In the genomic region with DNA sequence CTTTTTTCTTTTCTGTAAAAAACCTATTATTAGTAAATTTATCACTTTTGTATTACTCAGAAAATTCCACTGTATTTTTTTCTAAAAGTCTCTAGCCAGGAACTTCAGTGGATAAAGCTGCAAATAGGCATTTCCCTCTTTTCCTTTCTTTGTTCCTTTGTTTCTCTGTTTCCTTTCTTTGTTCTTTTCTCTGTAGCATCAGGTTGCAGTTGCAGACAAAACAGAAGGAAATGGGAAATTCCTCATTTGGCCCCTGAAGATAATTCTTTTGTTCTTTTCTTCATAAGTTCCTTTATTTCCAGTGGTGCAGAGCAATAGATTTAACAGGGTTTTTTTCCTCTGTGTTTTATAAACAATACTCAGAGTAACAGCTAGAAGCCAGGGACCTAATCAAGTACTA, we compare ENCODE assay signal across 17 cellular contexts.
DNase-seq lines count a peak whose midpoint lies in the region; ATAC-seq and TF ChIP-seq lines count a peak whose summit lies in the region.
"Had no signal": no experiment of that assay in that cellular context is flagged by ENCODE, and none has a peak within 500 bp of the region (broad histone marks: within the 10 kb centered on the region; RNA-seq: fewer than 3 reads in every experiment).

No MANE protein-coding gene starts in this region.

- H3K36me3 Mint-ChIP-seq in WTC11, result no peaks in the 10 kb centered on the region
- H3K36me3 Mint-ChIP-seq: CD8-positive, alpha-beta memory T cell; IgD-negative memory B cell had no signal

- TF ChIP-seq CTCF in WTC11 (IDR thresholded peaks at IDR 0.05) (no peak), GM13976 (IDR thresholded peaks at IDR 0.05; ENCODE audit: borderline replicate concordance, control extremely low read depth, extremely low read depth, insufficient read depth, missing control alignments) (no peak)

- H3K9me3 Mint-ChIP-seq in WTC11, result no peaks in the 10 kb centered on the region
- H3K9me3 Mint-ChIP-seq: CD8-positive, alpha-beta memory T cell; IgD-negative memory B cell had no signal

- H3K4me3 Mint-ChIP-seq in WTC11, result no peak overlapping the region
- H3K4me3 Mint-ChIP-seq: CD8-positive, alpha-beta memory T cell; IgD-negative memory B cell had no signal

- H3K9ac ChIP-seq in HUES48 (ENCODE audit: low read depth, low read length), result no peak overlapping the region
- H3K9ac ChIP-seq: BLaER1 had no signal

- no peaks in the 10 kb centered on the region for H3K9me3 ChIP-seq in HUES48 (ENCODE audit: control insufficient read depth, insufficient read depth, low read length)
- H3K9me3 ChIP-seq: A549, BLaER1, Caco-2, HAP-1 had no signal

- peaks cover 16% of the 10 kb centered on the region for H3K4me1 Mint-ChIP-seq in WTC11
- H3K4me1 Mint-ChIP-seq: CD8-positive, alpha-beta memory T cell; IgD-negative memory B cell had no signal

- ATAC-seq in WTC11 (no peak; the same call in 1 of the 2 replicates), HG02623 (IDR thresholded peaks at IDR 0.05; ENCODE audit: unreplicated experiment) (no peak)
- ATAC-seq: A549 had no signal

- POLR2A ChIA-PET in WTC11 (lab: Charles Lee), result no interaction called here

- H3K27ac Mint-ChIP-seq in WTC11, result 0 out of 2 replicates have a peak overlapping the region, but pooled peaks have one; percentile 16
- H3K27ac Mint-ChIP-seq: CD8-positive, alpha-beta memory T cell; IgD-negative memory B cell had no signal

- peak overlapping the region; percentile 57 for H3K27ac ChIP-seq in HUES48 (ENCODE audit: low read depth, low read length)
- H3K27ac ChIP-seq: A549, BLaER1 had no signal

- in situ Hi-C loops in GM13976 (cut with MboI; ENCODE audit: low sequenced_read_pairs, unreplicated experiment), result no loop called here

- no peak for DNase-seq in WTC11 (ENCODE audit: low spot score)
- peak; percentile 36 for DNase-seq in iPS-NIHi11 (ENCODE audit: low spot score)
- peak; percentile 5 for DNase-seq in pulmonary artery endothelial cell (ENCODE audit: low read depth, low spot score)
- no peak for DNase-seq in NCI-H2081 (lab: John Stamatoyannopoulos, UW)
- no peak for DNase-seq in GM13976 (ENCODE audit: low spot score)
- DNase-seq: AML-193; Caco-2; CD8-positive, alpha-beta memory T cell; DND-41; GDM1; KG1 had no signal

- CTCF ChIA-PET in WTC11 (lab: Charles Lee), result no interaction called here

- H3K27me3 ChIP-seq in HUES48 (ENCODE audit: control insufficient read depth, insufficient read depth, low read length), result no peaks in the 10 kb centered on the region
- H3K27me3 ChIP-seq: BLaER1 had no signal

- peaks cover 12% of the 10 kb centered on the region; the same call in 1 of the 2 replicates for H3K4me1 ChIP-seq in HUES48 (ENCODE audit: control insufficient read depth, insufficient read depth, low read length)
- H3K4me1 ChIP-seq: A549, BLaER1, Caco-2 had no signal

- H3K36me3 ChIP-seq in HUES48 (ENCODE audit: control insufficient read depth, insufficient read depth, low read length), result no peaks in the 10 kb centered on the region
- H3K36me3 ChIP-seq: BLaER1, HAP-1 had no signal

- no peak overlapping the region for H3K4me3 ChIP-seq in HUES48 (ENCODE audit: low read depth, low read length)
- H3K4me3 ChIP-seq: A549, BLaER1, HAP-1 had no signal

- H3K27me3 Mint-ChIP-seq in WTC11 (ENCODE audit: low read depth), result no peaks in the 10 kb centered on the region
- H3K27me3 Mint-ChIP-seq: IgD-negative memory B cell had no signal

TF ChIP-seq in WTC11, 78 proteins besides CTCF, POLR2A, EP300 and RAD21:
- TF ChIP-seq ETV6 (CRISPR knock-in tag; IDR thresholded peaks at IDR 0.05) (no peak), NR3C1 (CRISPR knock-in tag; conservative IDR thresholded peaks at IDR 0.05; ENCODE audit: low read depth) (no peak), ZNF317 (CRISPR knock-in tag; IDR thresholded peaks at IDR 0.05; ENCODE audit: borderline replicate concordance, low read depth) (no peak), ESRRA (CRISPR knock-in tag; IDR thresholded peaks at IDR 0.05; ENCODE audit: borderline replicate concordance) (no peak), ZNF396 (CRISPR knock-in tag; IDR thresholded peaks at IDR 0.05; ENCODE audit: borderline replicate concordance) (no peak), ZNF416 (CRISPR knock-in tag; IDR thresholded peaks at IDR 0.05) (no peak), GTF2I (CRISPR knock-in tag; conservative IDR thresholded peaks at IDR 0.05) (no peak), ZNF232 (CRISPR knock-in tag; IDR thresholded peaks at IDR 0.05) (no peak), NFATC4 (CRISPR knock-in tag; IDR thresholded peaks at IDR 0.05) (no peak), ZNF423 (CRISPR knock-in tag; IDR thresholded peaks at IDR 0.05) (no peak), FOXP1 (CRISPR knock-in tag; IDR thresholded peaks at IDR 0.05; ENCODE audit: borderline replicate concordance) (no peak)
- TF ChIP-seq, protein P1, sequence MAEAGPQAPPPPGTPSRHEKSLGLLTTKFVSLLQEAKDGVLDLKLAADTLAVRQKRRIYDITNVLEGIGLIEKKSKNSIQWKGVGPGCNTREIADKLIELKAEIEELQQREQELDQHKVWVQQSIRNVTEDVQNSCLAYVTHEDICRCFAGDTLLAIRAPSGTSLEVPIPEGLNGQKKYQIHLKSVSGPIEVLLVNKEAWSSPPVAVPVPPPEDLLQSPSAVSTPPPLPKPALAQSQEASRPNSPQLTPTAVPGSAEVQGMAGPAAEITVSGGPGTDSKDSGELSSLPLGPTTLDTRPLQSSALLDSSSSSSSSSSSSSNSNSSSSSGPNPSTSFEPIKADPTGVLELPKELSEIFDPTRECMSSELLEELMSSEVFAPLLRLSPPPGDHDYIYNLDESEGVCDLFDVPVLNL (CRISPR knock-in tag; IDR thresholded peaks at IDR 0.05; ENCODE audit: borderline replicate concordance, low read depth), result no peak
- TF ChIP-seq, protein P2, sequence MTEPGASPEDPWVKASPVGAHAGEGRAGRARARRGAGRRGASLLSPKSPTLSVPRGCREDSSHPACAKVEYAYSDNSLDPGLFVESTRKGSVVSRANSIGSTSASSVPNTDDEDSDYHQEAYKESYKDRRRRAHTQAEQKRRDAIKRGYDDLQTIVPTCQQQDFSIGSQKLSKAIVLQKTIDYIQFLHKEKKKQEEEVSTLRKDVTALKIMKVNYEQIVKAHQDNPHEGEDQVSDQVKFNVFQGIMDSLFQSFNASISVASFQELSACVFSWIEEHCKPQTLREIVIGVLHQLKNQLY (CRISPR knock-in tag; IDR thresholded peaks at IDR 0.05), result no peak
- TF ChIP-seq, protein P3, sequence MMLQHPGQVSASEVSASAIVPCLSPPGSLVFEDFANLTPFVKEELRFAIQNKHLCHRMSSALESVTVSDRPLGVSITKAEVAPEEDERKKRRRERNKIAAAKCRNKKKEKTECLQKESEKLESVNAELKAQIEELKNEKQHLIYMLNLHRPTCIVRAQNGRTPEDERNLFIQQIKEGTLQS (CRISPR knock-in tag; conservative IDR thresholded peaks at IDR 0.05), result no peak
- TF ChIP-seq, protein P4, sequence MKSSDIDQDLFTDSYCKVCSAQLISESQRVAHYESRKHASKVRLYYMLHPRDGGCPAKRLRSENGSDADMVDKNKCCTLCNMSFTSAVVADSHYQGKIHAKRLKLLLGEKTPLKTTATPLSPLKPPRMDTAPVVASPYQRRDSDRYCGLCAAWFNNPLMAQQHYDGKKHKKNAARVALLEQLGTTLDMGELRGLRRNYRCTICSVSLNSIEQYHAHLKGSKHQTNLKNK (CRISPR knock-in tag; IDR thresholded peaks at IDR 0.05), result no peak
- TF ChIP-seq, protein P5, sequence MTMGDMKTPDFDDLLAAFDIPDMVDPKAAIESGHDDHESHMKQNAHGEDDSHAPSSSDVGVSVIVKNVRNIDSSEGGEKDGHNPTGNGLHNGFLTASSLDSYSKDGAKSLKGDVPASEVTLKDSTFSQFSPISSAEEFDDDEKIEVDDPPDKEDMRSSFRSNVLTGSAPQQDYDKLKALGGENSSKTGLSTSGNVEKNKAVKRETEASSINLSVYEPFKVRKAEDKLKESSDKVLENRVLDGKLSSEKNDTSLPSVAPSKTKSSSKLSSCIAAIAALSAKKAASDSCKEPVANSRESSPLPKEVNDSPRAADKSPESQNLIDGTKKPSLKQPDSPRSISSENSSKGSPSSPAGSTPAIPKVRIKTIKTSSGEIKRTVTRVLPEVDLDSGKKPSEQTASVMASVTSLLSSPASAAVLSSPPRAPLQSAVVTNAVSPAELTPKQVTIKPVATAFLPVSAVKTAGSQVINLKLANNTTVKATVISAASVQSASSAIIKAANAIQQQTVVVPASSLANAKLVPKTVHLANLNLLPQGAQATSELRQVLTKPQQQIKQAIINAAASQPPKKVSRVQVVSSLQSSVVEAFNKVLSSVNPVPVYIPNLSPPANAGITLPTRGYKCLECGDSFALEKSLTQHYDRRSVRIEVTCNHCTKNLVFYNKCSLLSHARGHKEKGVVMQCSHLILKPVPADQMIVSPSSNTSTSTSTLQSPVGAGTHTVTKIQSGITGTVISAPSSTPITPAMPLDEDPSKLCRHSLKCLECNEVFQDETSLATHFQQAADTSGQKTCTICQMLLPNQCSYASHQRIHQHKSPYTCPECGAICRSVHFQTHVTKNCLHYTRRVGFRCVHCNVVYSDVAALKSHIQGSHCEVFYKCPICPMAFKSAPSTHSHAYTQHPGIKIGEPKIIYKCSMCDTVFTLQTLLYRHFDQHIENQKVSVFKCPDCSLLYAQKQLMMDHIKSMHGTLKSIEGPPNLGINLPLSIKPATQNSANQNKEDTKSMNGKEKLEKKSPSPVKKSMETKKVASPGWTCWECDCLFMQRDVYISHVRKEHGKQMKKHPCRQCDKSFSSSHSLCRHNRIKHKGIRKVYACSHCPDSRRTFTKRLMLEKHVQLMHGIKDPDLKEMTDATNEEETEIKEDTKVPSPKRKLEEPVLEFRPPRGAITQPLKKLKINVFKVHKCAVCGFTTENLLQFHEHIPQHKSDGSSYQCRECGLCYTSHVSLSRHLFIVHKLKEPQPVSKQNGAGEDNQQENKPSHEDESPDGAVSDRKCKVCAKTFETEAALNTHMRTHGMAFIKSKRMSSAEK (CRISPR knock-in tag; IDR thresholded peaks at IDR 0.05; ENCODE audit: borderline replicate concordance), result no peak
- TF ChIP-seq, protein P6, sequence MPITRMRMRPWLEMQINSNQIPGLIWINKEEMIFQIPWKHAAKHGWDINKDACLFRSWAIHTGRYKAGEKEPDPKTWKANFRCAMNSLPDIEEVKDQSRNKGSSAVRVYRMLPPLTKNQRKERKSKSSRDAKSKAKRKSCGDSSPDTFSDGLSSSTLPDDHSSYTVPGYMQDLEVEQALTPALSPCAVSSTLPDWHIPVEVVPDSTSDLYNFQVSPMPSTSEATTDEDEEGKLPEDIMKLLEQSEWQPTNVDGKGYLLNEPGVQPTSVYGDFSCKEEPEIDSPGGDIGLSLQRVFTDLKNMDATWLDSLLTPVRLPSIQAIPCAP (CRISPR knock-in tag; IDR thresholded peaks at IDR 0.05), result no peak
- TF ChIP-seq, protein P7, sequence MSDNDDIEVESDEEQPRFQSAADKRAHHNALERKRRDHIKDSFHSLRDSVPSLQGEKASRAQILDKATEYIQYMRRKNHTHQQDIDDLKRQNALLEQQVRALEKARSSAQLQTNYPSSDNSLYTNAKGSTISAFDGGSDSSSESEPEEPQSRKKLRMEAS (CRISPR knock-in tag; IDR thresholded peaks at IDR 0.05), result no peak

Comparison
In these comparisons a context has a peak if more than half of its experiments do, and no peak if none do; other contexts are left out.
1. DNase-seq: peak in iPS-NIHi11 (single experiment) and pulmonary artery endothelial cell (single experiment); none in WTC11 (single experiment), NCI-H2081 (0 of 2) and GM13976 (single experiment).